In genomic region chr10:71285180-71285545, GRCh38 we compare ENCODE assay signal across 8 cellular contexts. TPM values are rescaled to one million over a fixed set of nuclear protein-coding genes. Genes with fewer than 3 reads are reported as not detected.
DNase-seq lines count a peak whose midpoint lies in the region; ATAC-seq and TF ChIP-seq lines count a peak whose summit lies in the region.

No MANE protein-coding gene starts in this region.

- no peak for TF ChIP-seq POLR2A in adrenal gland (IDR thresholded peaks at IDR 0.05)

- no peak overlapping the region for H3K27ac ChIP-seq in adrenal gland

- ATAC-seq in Right ventricle myocardium inferior, result peak; percentile 65
- no peak for ATAC-seq in HG02938 (IDR thresholded peaks at IDR 0.05; ENCODE audit: unreplicated experiment)

- no peak overlapping the region for H3K4me3 ChIP-seq in adrenal gland

- WGBS in adrenal gland, 4 donors, result 47 to 49% (median 48%) methylated on average over 11 of the region's 11 CpGs; no CpG with 5 or more reads in 1 of the 4 donors

- H3K9me3 ChIP-seq in adrenal gland (replicated peaks in 1 of 3), result no peaks in the 10 kb centered on the region

- DNase-seq in Right ventricle myocardium inferior (ENCODE audit: missing footprints) (peak; percentile 65), cardiac septum (ENCODE audit: low spot score) (no peak), NCI-H69 (lab: John Stamatoyannopoulos, UW) (peak; percentile 43), adrenal gland (peak in 6 of 7 donors; percentile 33 to 73 (median 54)), hepatic stellate cell (ENCODE audit: low spot score) (peak; percentile 69), NCI-H2029 treated with DMSO at 0.1 percent for 48 hours (lab: John Stamatoyannopoulos, UW) (no peak)
- DNase-seq in stimulated activated CD4-positive, alpha-beta T cell treated with anti-CD3 and anti-CD28 coated beads, Interleukin-15, amount 100 ng/mL, for 24 hours, result peak; percentile 58

- intact Hi-C loops in Right ventricle myocardium inferior (cut with DNase I) (loop anchor here (1.0 to 5.0 kb wide), 3 partner anchors 76 to 383 kb away; no protein-coding TSS in a partner anchor), cardiac septum (cut with DNase I) (loop anchor here (2.0 kb wide), 2 partner anchors 358 to 380 kb away; no protein-coding TSS in a partner anchor), adrenal gland (cut with DNase I) (loop anchor here in 1 of 2 donors (2.0 kb wide), 2 partner anchors 360 to 380 kb away; no protein-coding TSS in a partner anchor)

- TF ChIP-seq CTCF in adrenal gland (IDR thresholded peaks at IDR 0.05), result peak; percentile 59 to 89 (median 78)

- peaks cover 0 to 11% of the 10 kb centered on the region in 2 donors for H3K36me3 ChIP-seq in adrenal gland (replicated peaks in 1 of 2)

- no peaks in the 10 kb centered on the region for H3K27me3 ChIP-seq in adrenal gland

- H3K4me1 ChIP-seq in adrenal gland (replicated peaks in 1 of 2), result no peaks in the 10 kb centered on the region

RNA-seq across cellular contexts. Expression of gene SLC29A3, which starts 33.9 kb away (rescaled TPM):
- total RNA-seq in Right ventricle myocardium inferior, result 1.8 TPM
- 1.6 TPM for total RNA-seq in cardiac septum
- 10 to 100 TPM in 1 of 8 donors, 1 to 10 TPM in 7; 1.7 to 19.0 (median 4.0) TPM for total RNA-seq in adrenal gland
- polyA plus RNA-seq in adrenal gland, result 1 to 10 TPM; 2.2 to 4.0 (median 3.1) TPM

Comparison
In these comparisons a context has a peak if more than half of its experiments do, and no peak if none do; other contexts are left out.
1. DNase-seq: peak in Right ventricle myocardium inferior (single experiment), NCI-H69 (single experiment), adrenal gland (6 of 7), hepatic stellate cell (single experiment) and stimulated activated CD4-positive, alpha-beta T cell treated with anti-CD3 and anti-CD28 coated beads, Interleukin-15, amount 100 ng/mL, for 24 hours (single experiment); none in cardiac septum (single experiment) and NCI-H2029 treated with DMSO at 0.1 percent for 48 hours (single experiment).